Comparison of ENCODE assay signal across 19 cellular contexts in the genomic region with DNA sequence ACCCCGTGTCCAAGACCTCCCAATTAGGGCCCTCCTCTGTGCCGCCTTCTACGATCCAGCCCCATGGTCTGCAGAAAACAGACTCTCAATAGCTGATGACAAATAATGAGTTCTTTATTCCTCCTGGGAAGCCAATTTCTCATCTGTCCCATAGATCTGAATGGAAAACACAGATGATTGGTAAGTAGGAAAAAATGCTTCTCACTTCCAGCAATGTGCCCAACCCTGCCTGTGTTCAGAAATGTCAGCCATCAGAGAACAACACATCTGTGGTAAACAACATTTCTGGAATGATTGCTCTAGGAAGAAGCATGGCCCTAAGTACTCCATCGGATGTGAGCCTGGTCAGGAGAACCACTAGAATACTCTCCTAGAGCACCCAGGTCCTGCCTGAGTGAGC.
"Had no signal": no experiment of that assay in that cellular context is flagged by ENCODE, and none has a peak within 500 bp of the region (broad histone marks: within the 10 kb centered on the region; RNA-seq: fewer than 3 reads in every experiment).

No MANE protein-coding gene starts in this region.

- H3K9me3 ChIP-seq: ascending aorta, gastrocnemius medialis, heart left ventricle, left ventricle myocardium inferior, neutrophil, pancreas, thyroid gland, vagina had no signal

- H3K27ac ChIP-seq: ascending aorta, gastrocnemius medialis, neutrophil, pancreas, vagina had no signal

- DNase-seq: activated CD4-positive, CD25-positive, alpha-beta regulatory T cell treated with anti-CD3 and anti-CD28 coated beads, Interleukin-2, amount 50 U/mL, for 72 hours; activated CD8-positive, alpha-beta memory T cell treated with anti-CD3 and anti-CD28 coated beads for 24 hours; activated CD8-positive, alpha-beta memory T cell treated with anti-CD3 and anti-CD28 coated beads, Interleukin-2, amount 50 U/mL, for 48 hours; activated effector memory CD4-positive, alpha-beta T cell treated with anti-CD3 and anti-CD28 coated beads, Interleukin-2, amount 50 U/mL, for 16 hours; activated naive CD4-positive, alpha-beta T cell treated with anti-CD3 and anti-CD28 coated beads, Interleukin-2, amount 50 U/mL, for 16 hours; activated T-cell treated with anti-CD3 and anti-CD28 coated beads, Interleukin-2, amount 50 U/mL, for 48 hours; effector memory CD4-positive, alpha-beta T cell; gastrocnemius medialis; heart left ventricle; left ventricle myocardium inferior; naive B cell; pancreas; stimulated activated CD4-positive, alpha-beta T cell treated with anti-CD3 and anti-CD28 coated beads, Interleukin-1b, Interleukin-23, amount 100 ng/mL, for 48 hours; stimulated activated CD8-positive, alpha-beta memory T cell treated with anti-CD3 and anti-CD28 coated beads, Interleukin-4, amount 100 ng/mL, for 48 hours; stimulated activated naive CD4-positive, alpha-beta T cell; thyroid gland had no signal

- H3K4me3 ChIP-seq: ascending aorta, gastrocnemius medialis, heart left ventricle, left ventricle myocardium inferior, pancreas, thyroid gland, vagina had no signal

- H3K27me3 ChIP-seq: ascending aorta, gastrocnemius medialis, heart left ventricle, neutrophil, pancreas, thyroid gland, vagina had no signal

- H3K4me1 ChIP-seq: ascending aorta, gastrocnemius medialis had no signal

- H3K36me3 ChIP-seq: ascending aorta, gastrocnemius medialis, heart left ventricle, left ventricle myocardium inferior, neutrophil, pancreas, thyroid gland, vagina had no signal
